Comparison of ENCODE assay signal across 8 cellular contexts in the genomic region with DNA sequence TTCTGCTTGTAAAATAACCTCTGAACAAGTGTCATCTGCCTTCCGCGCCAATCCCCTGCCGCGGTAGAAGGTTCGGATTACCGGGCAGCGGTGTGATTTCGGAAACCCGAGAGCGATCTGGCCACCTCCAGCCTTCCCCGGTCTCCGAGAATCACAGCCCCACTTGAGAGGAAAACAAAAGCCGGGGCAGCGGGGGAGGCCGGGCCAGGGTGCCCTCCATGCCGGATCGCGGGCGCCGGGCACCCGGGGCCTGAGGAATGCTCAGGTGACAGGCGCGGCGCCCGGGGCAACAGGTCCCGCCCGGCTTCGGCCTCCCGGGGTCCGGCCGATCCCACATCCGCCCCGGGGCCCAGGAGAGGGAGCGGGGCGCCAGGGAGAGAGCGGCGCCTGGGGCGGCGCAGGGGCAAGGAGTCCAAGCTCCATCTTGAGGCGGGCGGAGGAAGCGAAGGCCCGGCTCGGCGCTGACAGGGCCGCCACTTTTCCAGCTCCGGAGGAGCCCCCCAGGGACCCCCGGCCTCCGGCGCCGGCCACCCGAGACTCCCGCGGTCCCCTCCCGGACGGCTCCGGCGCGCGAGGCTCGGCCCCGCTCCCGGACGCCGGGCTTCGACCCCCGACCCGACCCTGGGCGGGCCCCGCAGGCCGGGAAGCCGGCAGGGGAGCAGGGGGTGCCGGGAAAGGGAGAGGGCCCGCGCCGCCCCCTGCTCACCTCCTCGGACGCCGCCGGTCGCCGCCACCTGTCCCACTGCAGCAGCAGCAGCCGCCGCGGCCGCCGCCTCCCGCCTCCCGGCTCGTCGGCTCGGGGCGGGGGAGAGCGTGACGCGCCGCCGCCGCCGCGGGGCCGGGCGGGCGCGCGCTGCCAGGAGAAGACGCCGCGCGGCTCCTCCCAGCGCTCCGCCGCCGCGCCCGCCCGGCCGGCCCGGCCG. TPM values are rescaled to one million over a fixed set of nuclear protein-coding genes. Genes with fewer than 3 reads are reported as not detected.
DNase-seq lines count a peak whose midpoint lies in the region; ATAC-seq and TF ChIP-seq lines count a peak whose summit lies in the region.

A gene (minus strand): TSS at position 855 of the 923 bp plus-strand sequence. CDS start 42,217 bp downstream, outside the sequence.

- H3K4me2 ChIP-seq in PC-9 (peak within 1 kb of the TSS; percentile 100), neural cell (ENCODE audit: low read length) (peak within 1 kb of the TSS; percentile 90)

- H3K4me1 ChIP-seq in PC-9 (replicated peaks; ENCODE audit: insufficient read depth) (peaks cover 30% of the 10 kb centered on the region), thoracic aorta (ENCODE audit: control insufficient read depth in 1 of 2, low read depth in 2 of 2) (peaks cover 19 to 38% of the 10 kb centered on the region in 2 donors)

- peak within 1 kb of the TSS; percentile 92 for H3K9ac ChIP-seq in neural cell (ENCODE audit: low read length)

- POLR2A ChIA-PET in PC-9 (lab: Charles Lee; ENCODE audit: unreplicated experiment): interaction anchor here (0.6 to 2.4 kb wide), 3 partner anchors 22 to 1926 kb away, joined by 4 to 19 read pairs (median 10); a partner anchor contains a TSS

- H3K79me2 ChIP-seq in PC-9 (ENCODE audit: low read depth): peaks cover 49% of the 10 kb centered on the region
- peaks cover 42% of the 10 kb centered on the region for H3K79me2 ChIP-seq in neural cell (replicated peaks; ENCODE audit: insufficient read depth, low read length)

- TF ChIP-seq CTCF in PC-9 (conservative IDR thresholded peaks at IDR 0.05): peak; percentile 38; the same call in 1 of the 2 replicates
- peak; percentile 60 for TF ChIP-seq CTCF in fibroblast of the aortic adventitia (IDR thresholded peaks at IDR 0.05; ENCODE audit: insufficient read depth, low read length)
- TF ChIP-seq CTCF in neural cell (IDR thresholded peaks at IDR 0.05; ENCODE audit: poor library complexity, severe bottlenecking): peak; percentile 65
- TF ChIP-seq CTCF in thoracic aorta (IDR thresholded peaks at IDR 0.05): peak; percentile 49

- H3F3A ChIP-seq in PC-9 (ENCODE audit: insufficient read depth, low read depth): peaks cover 32% of the 10 kb centered on the region
- H3F3A ChIP-seq in neural cell (ENCODE audit: insufficient read depth, low read length, poor library complexity, severe bottlenecking): peaks cover 5% of the 10 kb centered on the region

- no peaks in the 10 kb centered on the region for H4K20me1 ChIP-seq in PC-9 (ENCODE audit: insufficient read depth)
- no peaks in the 10 kb centered on the region for H4K20me1 ChIP-seq in neural cell (ENCODE audit: insufficient read depth)

- TF ChIP-seq EP300 in neural cell (conservative IDR thresholded peaks at IDR 0.05; ENCODE audit: poor library complexity, severe bottlenecking): no peak

- H3K36me3 ChIP-seq in PC-9 (ENCODE audit: low read depth) (no peaks in the 10 kb centered on the region), neural cell (ENCODE audit: insufficient read depth, low read length) (no peaks in the 10 kb centered on the region), thoracic aorta (no peaks in the 10 kb centered on the region)

- H3K9me2 ChIP-seq in PC-9 (ENCODE audit: insufficient read depth): no peaks in the 10 kb centered on the region
- H3K9me2 ChIP-seq in neural cell (ENCODE audit: insufficient read depth, low read length): no peaks in the 10 kb centered on the region

- H3K9me3 ChIP-seq in PC-9 (ENCODE audit: insufficient read depth, low read depth) (no peaks in the 10 kb centered on the region), neural cell (ENCODE audit: low read length) (no peaks in the 10 kb centered on the region), thoracic aorta (no peaks in the 10 kb centered on the region)

- H3K27ac ChIP-seq in PC-9 (peak within 1 kb of the TSS; percentile 96), neural cell (ENCODE audit: low read length) (peak within 1 kb of the TSS; percentile 86), thoracic aorta (peak within 1 kb of the TSS; percentile 98)

- CTCF ChIA-PET in PC-9 (lab: Charles Lee): interaction anchor here (0.6 kb wide), 2 partner anchors 22 to 41 kb away, joined by 3 to 10 read pairs; no protein-coding TSS in a partner anchor

- DNase-seq in C1 segment of cervical spinal cord (lab: John Stamatoyannopoulos, UW) (peak in 13 of 14 donors; percentile 17 to 82 (median 63)), PC-9 (peak; percentile 67 to 83), fibroblast of the aortic adventitia (ENCODE audit: low read depth) (peak; percentile 64), thoracic aorta (ENCODE audit: low spot score) (no peak)
- peak; percentile 54 for DNase-seq in activated T-helper 9 cell treated with anti-CD3 and anti-CD28 coated beads, Interleukin-2, amount 50 U/mL, for 16 hours (ENCODE audit: low read depth)

- H3K27me3 ChIP-seq in PC-9 (ENCODE audit: insufficient read depth, low read depth) (no peaks in the 10 kb centered on the region), neural cell (ENCODE audit: insufficient read depth, low read depth, low read length) (no peaks in the 10 kb centered on the region), thoracic aorta (replicated peaks; ENCODE audit: insufficient read depth) (no peaks in the 10 kb centered on the region)

- peak; percentile 46 for ATAC-seq in GM19035 (IDR thresholded peaks at IDR 0.05; ENCODE audit: unreplicated experiment)
- peak; percentile 39 for ATAC-seq in HG03378 (IDR thresholded peaks at IDR 0.05; ENCODE audit: unreplicated experiment)
- peak; percentile 62 for ATAC-seq in thoracic aorta (ENCODE audit: insufficient number of reproducible peaks, low FRiP score, low read depth)

- TF ChIP-seq RAD21 in neural cell (conservative IDR thresholded peaks at IDR 0.05): peak; percentile 35

- H2AFZ ChIP-seq in PC-9: peak within 1 kb of the TSS; percentile 74
- peak within 1 kb of the TSS; percentile 75 for H2AFZ ChIP-seq in neural cell (ENCODE audit: low read depth, low read length)

- BruUV-seq in PC-9 (replicated peaks; lab: Mats Ljungman, UMichigan): no TSS peak

- intact Hi-C loops in PC-9 (cut with micrococcal nuclease; ENCODE audit: unreplicated experiment): loop anchor here (1.0 kb wide), 3 partner anchors 22 to 55 kb away; no protein-coding TSS in a partner anchor

- H3K4me3 ChIP-seq in PC-9: peak within 1 kb of the TSS; percentile 71
- H3K4me3 ChIP-seq in fibroblast of the aortic adventitia (ENCODE audit: low read depth, low read length): peak within 1 kb of the TSS; percentile 85
- H3K4me3 ChIP-seq in neural cell (ENCODE audit: low read length): peak within 1 kb of the TSS; percentile 89
- peak within 1 kb of the TSS; percentile 90 for H3K4me3 ChIP-seq in thoracic aorta

TF ChIP-seq in neural cell, 6 proteins besides CTCF, POLR2A, EP300 and RAD21:
- TF ChIP-seq MXI1 (conservative IDR thresholded peaks at IDR 0.05; ENCODE audit: poor library complexity, severe bottlenecking) (no peak), POLR2AphosphoS5 (IDR thresholded peaks at IDR 0.05) (peak; percentile 46), EZH2 (IDR thresholded peaks at IDR 0.05; ENCODE audit: borderline replicate concordance, insufficient read depth, low read length, poor library complexity, severe bottlenecking) (no peak), SMC3 (conservative IDR thresholded peaks at IDR 0.05; ENCODE audit: poor library complexity) (no peak), TAF1 (IDR thresholded peaks at IDR 0.05; ENCODE audit: low read depth) (peak; percentile 46)
- TF ChIP-seq, protein P1, sequence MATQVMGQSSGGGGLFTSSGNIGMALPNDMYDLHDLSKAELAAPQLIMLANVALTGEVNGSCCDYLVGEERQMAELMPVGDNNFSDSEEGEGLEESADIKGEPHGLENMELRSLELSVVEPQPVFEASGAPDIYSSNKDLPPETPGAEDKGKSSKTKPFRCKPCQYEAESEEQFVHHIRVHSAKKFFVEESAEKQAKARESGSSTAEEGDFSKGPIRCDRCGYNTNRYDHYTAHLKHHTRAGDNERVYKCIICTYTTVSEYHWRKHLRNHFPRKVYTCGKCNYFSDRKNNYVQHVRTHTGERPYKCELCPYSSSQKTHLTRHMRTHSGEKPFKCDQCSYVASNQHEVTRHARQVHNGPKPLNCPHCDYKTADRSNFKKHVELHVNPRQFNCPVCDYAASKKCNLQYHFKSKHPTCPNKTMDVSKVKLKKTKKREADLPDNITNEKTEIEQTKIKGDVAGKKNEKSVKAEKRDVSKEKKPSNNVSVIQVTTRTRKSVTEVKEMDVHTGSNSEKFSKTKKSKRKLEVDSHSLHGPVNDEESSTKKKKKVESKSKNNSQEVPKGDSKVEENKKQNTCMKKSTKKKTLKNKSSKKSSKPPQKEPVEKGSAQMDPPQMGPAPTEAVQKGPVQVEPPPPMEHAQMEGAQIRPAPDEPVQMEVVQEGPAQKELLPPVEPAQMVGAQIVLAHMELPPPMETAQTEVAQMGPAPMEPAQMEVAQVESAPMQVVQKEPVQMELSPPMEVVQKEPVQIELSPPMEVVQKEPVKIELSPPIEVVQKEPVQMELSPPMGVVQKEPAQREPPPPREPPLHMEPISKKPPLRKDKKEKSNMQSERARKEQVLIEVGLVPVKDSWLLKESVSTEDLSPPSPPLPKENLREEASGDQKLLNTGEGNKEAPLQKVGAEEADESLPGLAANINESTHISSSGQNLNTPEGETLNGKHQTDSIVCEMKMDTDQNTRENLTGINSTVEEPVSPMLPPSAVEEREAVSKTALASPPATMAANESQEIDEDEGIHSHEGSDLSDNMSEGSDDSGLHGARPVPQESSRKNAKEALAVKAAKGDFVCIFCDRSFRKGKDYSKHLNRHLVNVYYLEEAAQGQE (IDR thresholded peaks at IDR 0.05; ENCODE audit: borderline replicate concordance): peak; percentile 17

RNA-seq across cellular contexts. Expression of the gene that starts here (rescaled TPM):
- total RNA-seq in PC-9 (2021) (80.8 and 86.9 TPM in 2 replicates), fibroblast of the aortic adventitia (ENCODE audit: low replicate concordance) (80.3 and 121 TPM in 2 replicates), thoracic aorta (100 to 1,000 TPM in 1 of 2 donors, 10 to 100 TPM in 1; 91.2 to 180 TPM)
- 67.4 and 72.8 TPM in 2 replicates for polyA plus RNA-seq in neural cell
- polyA minus RNA-seq in neural cell: 108 and 117 TPM in 2 replicates
